22 cellular contexts compared by ENCODE assay signal in the genomic region with DNA sequence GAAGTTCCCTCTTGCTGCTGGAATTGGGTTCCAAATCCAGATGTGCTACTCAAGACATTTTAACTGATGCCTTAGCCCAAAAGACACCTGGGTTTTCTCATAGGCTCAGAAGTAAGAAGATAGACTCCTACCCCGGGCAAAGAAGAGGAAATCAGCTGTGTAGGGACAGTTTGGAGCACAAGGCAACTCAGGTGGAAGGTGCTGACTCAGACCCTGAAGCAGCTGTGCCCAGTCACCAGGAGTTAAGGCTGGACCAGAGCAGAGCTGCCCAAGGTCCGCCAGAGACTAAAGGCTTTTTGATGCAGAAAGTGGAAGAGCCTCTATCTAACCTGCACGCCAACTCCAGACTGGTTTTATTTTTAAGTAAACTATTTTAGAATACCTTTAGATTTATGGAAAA. TPM values are rescaled to one million over a fixed set of nuclear protein-coding genes. Genes with fewer than 3 reads are reported as not detected.
DNase-seq lines count a peak whose midpoint lies in the region; ATAC-seq and TF ChIP-seq lines count a peak whose summit lies in the region.
"Had no signal": no experiment of that assay in that cellular context is flagged by ENCODE, and none has a peak within 500 bp of the region (broad histone marks: within the 10 kb centered on the region; RNA-seq: fewer than 3 reads in every experiment).

No MANE protein-coding gene starts in this region.

- H3K4me3 Mint-ChIP-seq in activated CD4-positive, alpha-beta T cell treated with anti-CD3 and anti-CD28 coated beads for 36 hours, result no peak overlapping the region
- no peak overlapping the region for H3K4me3 Mint-ChIP-seq in CD8-positive, alpha-beta T cell
- H3K4me3 Mint-ChIP-seq in central memory CD8-positive, alpha-beta T cell, result no peak overlapping the region
- H3K4me3 Mint-ChIP-seq: CD14-positive monocyte had no signal

- no peak for TF ChIP-seq CTCF in CD8-positive, alpha-beta T cell (IDR thresholded peaks at IDR 0.05)
- TF ChIP-seq CTCF in osteoblast (IDR thresholded peaks at IDR 0.05; ENCODE audit: extremely low read depth, low read depth, low read length) (no peak), GM10248 (IDR thresholded peaks at IDR 0.05; ENCODE audit: control extremely low read depth, extremely low read depth, low read depth, missing control alignments) (no peak), smooth muscle cell (IDR thresholded peaks at IDR 0.05; ENCODE audit: borderline replicate concordance, insufficient read depth, poor library complexity, severe bottlenecking) (no peak)

- peak overlapping the region; percentile 38 for H3K27ac Mint-ChIP-seq in activated CD4-positive, alpha-beta T cell treated with anti-CD3 and anti-CD28 coated beads for 36 hours
- H3K27ac Mint-ChIP-seq in CD8-positive, alpha-beta T cell, result no peak overlapping the region
- peak overlapping the region; percentile 26 for H3K27ac Mint-ChIP-seq in central memory CD8-positive, alpha-beta T cell (ENCODE audit: low read depth)
- H3K27ac Mint-ChIP-seq: CD14-positive monocyte had no signal

- peaks cover 12% of the 10 kb centered on the region for H3K36me3 Mint-ChIP-seq in activated CD4-positive, alpha-beta T cell treated with anti-CD3 and anti-CD28 coated beads for 36 hours (ENCODE audit: low read depth)
- peaks cover 56% of the 10 kb centered on the region for H3K36me3 Mint-ChIP-seq in CD8-positive, alpha-beta T cell
- H3K36me3 Mint-ChIP-seq in central memory CD8-positive, alpha-beta T cell (ENCODE audit: insufficient read depth), result peaks cover 39% of the 10 kb centered on the region

- intact Hi-C loops in activated CD4-positive, alpha-beta T cell treated with anti-CD3 and anti-CD28 coated beads for 36 hours (cut with DNase I, micrococcal nuclease), result no loop called here
- intact Hi-C loops in CD8-positive, alpha-beta T cell (cut with DNase I, micrococcal nuclease), result no loop called here

- H3K4me1 Mint-ChIP-seq in activated CD4-positive, alpha-beta T cell treated with anti-CD3 and anti-CD28 coated beads for 36 hours, result peaks cover 2% of the 10 kb centered on the region
- no peaks in the 10 kb centered on the region for H3K4me1 Mint-ChIP-seq in CD8-positive, alpha-beta T cell (ENCODE audit: low read depth)
- H3K4me1 Mint-ChIP-seq in central memory CD8-positive, alpha-beta T cell, result peaks cover 7% of the 10 kb centered on the region
- H3K4me1 Mint-ChIP-seq: CD14-positive monocyte had no signal

- DNase-seq in activated CD4-positive, alpha-beta T cell treated with anti-CD3 and anti-CD28 coated beads for 36 hours, result no peak
- no peak for DNase-seq in activated CD4-positive, alpha-beta T cell treated with anti-CD3 and anti-CD28 coated beads, Interleukin-2, amount 50 U/mL, for 48 hours
- no peak for DNase-seq in CD8-positive, alpha-beta T cell
- no peak for DNase-seq in central memory CD8-positive, alpha-beta T cell (ENCODE audit: low spot score in 2 of 2)
- DNase-seq in osteoblast (ENCODE audit: insufficient read length, low spot score, missing footprints) (peak; percentile 61), GM10248 (ENCODE audit: extremely low spot score) (no peak), smooth muscle cell (lab: John Stamatoyannopoulos, UW; ENCODE audit: unreplicated experiment) (no peak)
- DNase-seq: COR-L47, DMS 273 treated with DMSO at 0.1 percent for 48 hours, DND-41, MV-4-11, NCI-H1417, NCI-H187, NCI-H2107, NCI-H524, SJCRH30 had no signal

- H2AFZ ChIP-seq in osteoblast (ENCODE audit: low read length), result no peak overlapping the region
- no peak overlapping the region for H2AFZ ChIP-seq in smooth muscle cell (ENCODE audit: low read depth)

- peaks cover 5% of the 10 kb centered on the region for H3F3A ChIP-seq in smooth muscle cell (ENCODE audit: low read depth)

- WGBS in smooth muscle cell (ENCODE audit: low lambda C conversion rate), result 97% methylated on average over 3 of the region's 3 CpGs

- no peaks in the 10 kb centered on the region for H3K9me3 ChIP-seq in CD8-positive, alpha-beta T cell (ENCODE audit: low read length)
- no peaks in the 10 kb centered on the region for H3K9me3 ChIP-seq in osteoblast (ENCODE audit: low read depth, low read length)
- no peaks in the 10 kb centered on the region for H3K9me3 ChIP-seq in smooth muscle cell (replicated peaks; ENCODE audit: low read depth)
- H3K9me3 ChIP-seq: SJCRH30 had no signal

- CTCF ChIA-PET in activated CD4-positive, alpha-beta T cell treated with anti-CD3 and anti-CD28 coated beads for 36 hours (lab: Charles Lee), result interaction anchor here (1.1 kb wide), 1 partner anchor 25 kb away, joined by 3 read pairs; no protein-coding TSS in a partner anchor
- CTCF ChIA-PET in CD8-positive, alpha-beta T cell (lab: Charles Lee), result interaction anchor here (1.7 kb wide), 1 partner anchor 10 kb away, joined by 5 read pairs; no protein-coding TSS in a partner anchor
- CTCF ChIA-PET in GM10248 (lab: Yijun Ruan, JAX), result interaction anchor here (0.9 to 1.2 kb wide), 2 partner anchors 25 to 64 kb away, joined by 3 to 5 read pairs; no protein-coding TSS in a partner anchor

- no peaks in the 10 kb centered on the region for H3K27me3 ChIP-seq in CD8-positive, alpha-beta T cell (ENCODE audit: insufficient read depth, low read length)
- no peaks in the 10 kb centered on the region for H3K27me3 ChIP-seq in osteoblast (ENCODE audit: insufficient read depth, low read length)
- H3K27me3 ChIP-seq in smooth muscle cell (ENCODE audit: low read depth), result no peaks in the 10 kb centered on the region
- H3K27me3 ChIP-seq: SJCRH30 had no signal

- ATAC-seq in activated CD4-positive, alpha-beta T cell treated with anti-CD3 and anti-CD28 coated beads for 36 hours, result no peak
- no peak for ATAC-seq in CD8-positive, alpha-beta T cell
- ATAC-seq in central memory CD8-positive, alpha-beta T cell (replicated peaks; ENCODE audit: extremely low read depth, poor library complexity, severe bottlenecking), result no peak
- ATAC-seq in HG02981 (IDR thresholded peaks at IDR 0.05; ENCODE audit: unreplicated experiment), result no peak
- ATAC-seq: HepG2 had no signal

- no peak overlapping the region for H3K4me3 ChIP-seq in CD8-positive, alpha-beta T cell (ENCODE audit: low read depth, low read length)
- H3K4me3 ChIP-seq in osteoblast (ENCODE audit: insufficient read depth, low read length), result no peak overlapping the region
- H3K4me3 ChIP-seq in smooth muscle cell, result no peak overlapping the region
- H3K4me3 ChIP-seq: SJCRH30 had no signal

- POLR2A ChIA-PET in activated CD4-positive, alpha-beta T cell treated with anti-CD3 and anti-CD28 coated beads for 36 hours (lab: Charles Lee), result no interaction called here
- POLR2A ChIA-PET in CD8-positive, alpha-beta T cell (lab: Charles Lee), result interaction anchor here (1.3 kb wide), 1 partner anchor 25 kb away, joined by 3 read pairs; no protein-coding TSS in a partner anchor
- POLR2A ChIA-PET in GM10248 (lab: Yijun Ruan, JAX), result no interaction called here

- no peaks in the 10 kb centered on the region for H3K27me3 Mint-ChIP-seq in activated CD4-positive, alpha-beta T cell treated with anti-CD3 and anti-CD28 coated beads for 36 hours
- no peaks in the 10 kb centered on the region for H3K27me3 Mint-ChIP-seq in CD8-positive, alpha-beta T cell (ENCODE audit: low read depth)
- no peaks in the 10 kb centered on the region for H3K27me3 Mint-ChIP-seq in central memory CD8-positive, alpha-beta T cell

- no peaks in the 10 kb centered on the region for H3K79me2 ChIP-seq in osteoblast (ENCODE audit: insufficient read depth, low read length)
- H3K79me2 ChIP-seq in smooth muscle cell (ENCODE audit: low read depth), result no peaks in the 10 kb centered on the region

- H3K4me1 ChIP-seq in CD8-positive, alpha-beta T cell (ENCODE audit: insufficient read depth, low read length), result no peaks in the 10 kb centered on the region
- H3K4me1 ChIP-seq in osteoblast (ENCODE audit: insufficient read depth, low read length), result no peaks in the 10 kb centered on the region
- no peaks in the 10 kb centered on the region for H3K4me1 ChIP-seq in smooth muscle cell (ENCODE audit: low read depth)
- H3K4me1 ChIP-seq: SJCRH30 had no signal

- no peak overlapping the region for H3K4me2 ChIP-seq in osteoblast (ENCODE audit: insufficient read depth, low read length)
- H3K4me2 ChIP-seq in smooth muscle cell, result no peak overlapping the region
- H3K4me2 ChIP-seq: KMS-11 had no signal

- peaks cover 18% of the 10 kb centered on the region for H3K36me3 ChIP-seq in CD8-positive, alpha-beta T cell (ENCODE audit: insufficient read depth, low read length)
- H3K36me3 ChIP-seq in osteoblast (ENCODE audit: insufficient read depth, low read length) (peaks cover 20% of the 10 kb centered on the region), smooth muscle cell (ENCODE audit: low read depth) (no peaks in the 10 kb centered on the region)
- H3K36me3 ChIP-seq: SJCRH30 had no signal

- peak overlapping the region; percentile 23 for H3K27ac ChIP-seq in CD8-positive, alpha-beta T cell (ENCODE audit: low read depth, low read length)
- H3K27ac ChIP-seq in osteoblast (ENCODE audit: low read depth, low read length), result no peak overlapping the region
- H3K27ac ChIP-seq in smooth muscle cell (ENCODE audit: low read depth), result no peak overlapping the region
- H3K27ac ChIP-seq: 22Rv1, KMS-11, SJCRH30 had no signal

- no peaks in the 10 kb centered on the region for H3K9me3 Mint-ChIP-seq in activated CD4-positive, alpha-beta T cell treated with anti-CD3 and anti-CD28 coated beads for 36 hours (ENCODE audit: low read depth)
- H3K9me3 Mint-ChIP-seq in CD8-positive, alpha-beta T cell, result no peaks in the 10 kb centered on the region
- no peaks in the 10 kb centered on the region for H3K9me3 Mint-ChIP-seq in central memory CD8-positive, alpha-beta T cell
- H3K9me3 Mint-ChIP-seq: CD14-positive monocyte had no signal

- H4K20me1 ChIP-seq in osteoblast (ENCODE audit: insufficient read depth, low read length) (no peaks in the 10 kb centered on the region), smooth muscle cell (ENCODE audit: low read depth) (peaks cover 8% of the 10 kb centered on the region)

- H3K9ac ChIP-seq in smooth muscle cell (ENCODE audit: low read depth), result no peak overlapping the region
- H3K9ac ChIP-seq: KMS-11 had no signal

RNA-seq across cellular contexts. Expression of a gene that starts 9.7 kb away (rescaled TPM):
- 10 to 100 TPM; 28.2 to 29.4 TPM for total RNA-seq in activated CD4-positive, alpha-beta T cell treated with anti-CD3 and anti-CD28 coated beads for 36 hours
- total RNA-seq in CD8-positive, alpha-beta T cell, result 10 to 100 TPM; 29.6 to 35.4 TPM
- 21.7 and 33.9 TPM in 2 replicates for total RNA-seq in osteoblast
- 8.9 and 11.5 TPM in 2 replicates for total RNA-seq in smooth muscle cell
- polyA plus RNA-seq in smooth muscle cell, result 29.3 and 38.6 TPM in 2 replicates

RNA-seq across cellular contexts. Expression of a gene that starts 20.6 kb away (rescaled TPM):
- total RNA-seq in activated CD4-positive, alpha-beta T cell treated with anti-CD3 and anti-CD28 coated beads for 36 hours, result 100 to 1,000 TPM; 114 to 147 TPM
- total RNA-seq in CD8-positive, alpha-beta T cell, result 10 to 100 TPM; 34.4 to 36.3 TPM
- total RNA-seq in osteoblast (75.3 and 75.4 TPM in 2 replicates), smooth muscle cell (53.3 and 57.7 TPM in 2 replicates)
- polyA plus RNA-seq in smooth muscle cell, result 20.9 and 23.3 TPM in 2 replicates

RNA-seq across cellular contexts. Expression of a gene that starts 30.2 kb away (rescaled TPM):
- 1 to 10 TPM; 1.3 to 1.6 TPM for total RNA-seq in activated CD4-positive, alpha-beta T cell treated with anti-CD3 and anti-CD28 coated beads for 36 hours
- 1 to 10 TPM; 4.9 to 5.7 TPM for total RNA-seq in CD8-positive, alpha-beta T cell
- total RNA-seq in osteoblast, result under 0.01 TPM in 1 of 2 replicates, not detected in the other
- 5.1 and 12.2 TPM in 2 replicates for total RNA-seq in smooth muscle cell
- 13.7 and 17.0 TPM in 2 replicates for polyA plus RNA-seq in smooth muscle cell
- polyA plus RNA-seq: CD14-positive monocyte had no signal

RNA-seq across cellular contexts. Expression of a gene that starts 41.1 kb away (rescaled TPM):
- 10 to 100 TPM; 47.5 to 49.8 TPM for total RNA-seq in activated CD4-positive, alpha-beta T cell treated with anti-CD3 and anti-CD28 coated beads for 36 hours
- total RNA-seq in CD8-positive, alpha-beta T cell, result 10 to 100 TPM; 16.8 to 17.1 TPM
- total RNA-seq in osteoblast (165 and 182 TPM in 2 replicates), smooth muscle cell (110 and 195 TPM in 2 replicates)
- 320 and 365 TPM in 2 replicates for polyA plus RNA-seq in smooth muscle cell

RNA-seq across cellular contexts. Expression of a gene that starts 43.9 kb away (rescaled TPM):
- total RNA-seq in activated CD4-positive, alpha-beta T cell treated with anti-CD3 and anti-CD28 coated beads for 36 hours, result not detected
- total RNA-seq in CD8-positive, alpha-beta T cell, result under 1 TPM; 0.19 to 0.31 TPM
- total RNA-seq in osteoblast, result 0.29 and 0.36 TPM in 2 replicates
- 0.18 TPM in 1 of 2 replicates, not detected in the other for total RNA-seq in smooth muscle cell
- polyA plus RNA-seq in smooth muscle cell, result 0.13 and 0.64 TPM in 2 replicates
- total RNA-seq: SJCRH30 had no signal
- polyA plus RNA-seq: AG04450, CD14-positive monocyte had no signal
